ENCODE assay signal across 8 cellular contexts in genomic region chr5:135398855-135399837, GRCh38. TPM values are rescaled to one million over a fixed set of nuclear protein-coding genes. Genes with fewer than 3 reads are reported as not detected.
DNase-seq lines count a peak whose midpoint lies in the region; ATAC-seq and TF ChIP-seq lines count a peak whose summit lies in the region.

Gene MACROH2A1 (minus strand): TSS chr5:135399231. CDS start chr5:135389093, 10,138 bp downstream.

- H3K36me3 ChIP-seq in CD8-positive, alpha-beta memory T cell (ENCODE audit: insufficient read depth, low read length) = no peaks in the 10 kb centered on the region
- no peaks in the 10 kb centered on the region for H3K36me3 ChIP-seq in mucosa of rectum (ENCODE audit: control insufficient read depth in 2 of 2, insufficient read depth in 2 of 2, low read length in 2 of 2)

- CTCF ChIA-PET in CD8-positive, alpha-beta memory T cell (lab: Charles Lee) = interaction anchor here (1.7 kb wide), 1 partner anchor 27 kb away, joined by 5 read pairs; no protein-coding TSS in a partner anchor

- peak within 1 kb of the TSS; percentile 66 for H3K4me3 ChIP-seq in CD8-positive, alpha-beta memory T cell (ENCODE audit: low read length)
- H3K4me3 ChIP-seq in epithelial cell of proximal tubule (ENCODE audit: low read depth, low read length) (peak within 1 kb of the TSS; percentile 90), mucosa of rectum (ENCODE audit: low read length in 2 of 2) (peak within 1 kb of the TSS; percentile 68 to 83)

- H3K4me3 Mint-ChIP-seq in CD8-positive, alpha-beta memory T cell = peak within 1 kb of the TSS; percentile 85 to 95 (median 88)

- no peaks in the 10 kb centered on the region for H3K27me3 ChIP-seq in CD8-positive, alpha-beta memory T cell (ENCODE audit: insufficient read depth, low read length, poor library complexity, severe bottlenecking)
- no peaks in the 10 kb centered on the region for H3K27me3 ChIP-seq in mucosa of rectum (ENCODE audit: control insufficient read depth in 2 of 2, insufficient read depth in 2 of 2, low read length in 2 of 2)

- peak within 1 kb of the TSS; percentile 56 to 94 (median 90) for H3K27ac Mint-ChIP-seq in CD8-positive, alpha-beta memory T cell

- ATAC-seq in GM19397 (IDR thresholded peaks at IDR 0.05; ENCODE audit: unreplicated experiment) (peak; percentile 87), HG03558 (IDR thresholded peaks at IDR 0.05; ENCODE audit: extremely low read depth, unreplicated experiment) (peak; percentile 77)

- peaks cover 2 to 3% of the 10 kb centered on the region in 2 donors for H3K27me3 Mint-ChIP-seq in CD8-positive, alpha-beta memory T cell

- H3K9me3 Mint-ChIP-seq in CD8-positive, alpha-beta memory T cell = no peaks in the 10 kb centered on the region

- peak within 1 kb of the TSS; percentile 81 for H3K27ac ChIP-seq in CD8-positive, alpha-beta memory T cell (ENCODE audit: low read depth, low read length)
- peak within 1 kb of the TSS; percentile 84 to 90 for H3K27ac ChIP-seq in mucosa of rectum (ENCODE audit: low read depth in 2 of 2, low read length in 2 of 2)

- H3K4me1 ChIP-seq in CD8-positive, alpha-beta memory T cell (ENCODE audit: insufficient read depth, low read length) = peaks cover 43% of the 10 kb centered on the region
- H3K4me1 ChIP-seq in mucosa of rectum (ENCODE audit: control insufficient read depth in 2 of 2, insufficient read depth in 2 of 2, low read length in 2 of 2) = peaks cover 18 to 24% of the 10 kb centered on the region in 2 donors

- no peaks in the 10 kb centered on the region for H3K9me3 ChIP-seq in CD8-positive, alpha-beta memory T cell (ENCODE audit: low read length)
- no peaks in the 10 kb centered on the region for H3K9me3 ChIP-seq in mucosa of rectum (ENCODE audit: control insufficient read depth in 2 of 2, low read length in 2 of 2)

- POLR2A ChIA-PET in CD8-positive, alpha-beta memory T cell (lab: Charles Lee) = interaction anchor here (1.0 kb wide), 1 partner anchor 19 kb away, joined by 4 read pairs; no protein-coding TSS in a partner anchor

- peaks cover 41 to 51% (median 45%) of the 10 kb centered on the region in 3 donors for H3K4me1 Mint-ChIP-seq in CD8-positive, alpha-beta memory T cell

- peak within 1 kb of the TSS; percentile 88 for H3K9ac ChIP-seq in mucosa of rectum (ENCODE audit: low read depth in 1 of 2, low read length in 2 of 2)

- DNase-seq in CD8-positive, alpha-beta memory T cell = peak; percentile 70 to 81 (median 75)
- peak; percentile 88 for DNase-seq in OCI-M1 (lab: John Stamatoyannopoulos, UW)
- DNase-seq in activated T-cell treated with anti-CD3 and anti-CD28 coated beads for 4 hours = peak; percentile 74
- no peak for DNase-seq in epithelial cell of proximal tubule (ENCODE audit: low read depth)
- DNase-seq in stimulated activated CD8-positive, alpha-beta memory T cell treated with anti-CD3 and anti-CD28 coated beads, Interleukin-4, amount 100 ng/mL, for 48 hours = peak; percentile 87

- TF ChIP-seq CTCF in epithelial cell of proximal tubule (conservative IDR thresholded peaks at IDR 0.05; ENCODE audit: low read depth, low read length) = no peak

- H3K36me3 Mint-ChIP-seq in CD8-positive, alpha-beta memory T cell = peaks cover 0 to 11% (median 0%) of the 10 kb centered on the region in 3 donors

RNA-seq across cellular contexts. Expression of gene MACROH2A1, which starts in this region (rescaled TPM):
- total RNA-seq in CD8-positive, alpha-beta memory T cell = 100 to 1,000 TPM; 199 to 202 TPM
- polyA plus RNA-seq in CD8-positive, alpha-beta memory T cell = 112 TPM
- 390 and 403 TPM in 2 replicates for total RNA-seq in epithelial cell of proximal tubule
